ENCODE assay signal across 9 cellular contexts in the genomic region with DNA sequence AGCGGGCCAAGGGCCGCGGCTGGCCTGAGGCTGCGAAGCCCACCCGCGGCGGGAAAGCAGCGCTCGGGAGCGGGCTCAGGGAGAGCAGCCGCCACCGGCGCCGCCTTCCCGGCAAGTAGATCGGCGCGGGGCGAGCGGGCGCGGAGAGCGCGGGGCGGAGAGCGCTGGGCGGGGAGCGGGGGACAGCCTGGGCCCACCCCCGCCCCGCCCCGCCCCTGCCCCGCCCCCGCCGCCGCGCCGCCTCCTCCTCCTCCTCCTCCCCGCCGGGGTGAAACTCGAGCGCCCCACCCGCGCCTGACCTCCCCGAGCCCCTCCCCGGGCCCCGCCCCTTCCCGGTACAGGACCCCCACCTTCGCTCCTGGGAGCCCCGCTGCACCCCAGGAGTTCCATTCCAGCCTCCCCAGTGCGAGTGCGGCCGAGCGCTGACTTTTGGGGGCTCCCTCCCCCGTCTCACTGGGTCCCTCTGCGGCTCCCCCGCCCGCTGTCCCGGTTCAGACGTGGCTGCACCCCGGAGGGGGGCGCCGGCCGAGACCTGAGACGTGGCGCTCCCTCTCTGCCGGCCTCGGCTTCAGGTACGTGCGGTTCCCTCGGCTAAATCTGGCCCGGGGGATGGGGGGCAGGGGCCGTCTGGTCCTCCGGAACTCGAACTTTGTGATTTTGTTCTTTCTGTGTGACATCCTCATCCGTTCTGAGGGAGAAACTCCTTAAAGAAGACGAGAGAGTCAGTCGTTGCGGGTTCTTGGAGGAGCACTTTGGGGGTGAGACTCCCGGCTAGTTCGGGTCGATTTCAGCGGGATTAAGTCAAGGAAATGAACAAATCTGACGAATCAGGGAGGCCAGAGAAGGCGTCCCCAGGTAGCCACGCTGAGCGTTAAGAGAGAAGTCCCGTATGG. TPM values are rescaled to one million over a fixed set of nuclear protein-coding genes. Genes with fewer than 3 reads are reported as not detected.
DNase-seq lines count a peak whose midpoint lies in the region; ATAC-seq and TF ChIP-seq lines count a peak whose summit lies in the region.
"Had no signal": no experiment of that assay in that cellular context is flagged by ENCODE, and none has a peak within 500 bp of the region (broad histone marks: within the 10 kb centered on the region; RNA-seq: fewer than 3 reads in every experiment).

A gene with protein sequence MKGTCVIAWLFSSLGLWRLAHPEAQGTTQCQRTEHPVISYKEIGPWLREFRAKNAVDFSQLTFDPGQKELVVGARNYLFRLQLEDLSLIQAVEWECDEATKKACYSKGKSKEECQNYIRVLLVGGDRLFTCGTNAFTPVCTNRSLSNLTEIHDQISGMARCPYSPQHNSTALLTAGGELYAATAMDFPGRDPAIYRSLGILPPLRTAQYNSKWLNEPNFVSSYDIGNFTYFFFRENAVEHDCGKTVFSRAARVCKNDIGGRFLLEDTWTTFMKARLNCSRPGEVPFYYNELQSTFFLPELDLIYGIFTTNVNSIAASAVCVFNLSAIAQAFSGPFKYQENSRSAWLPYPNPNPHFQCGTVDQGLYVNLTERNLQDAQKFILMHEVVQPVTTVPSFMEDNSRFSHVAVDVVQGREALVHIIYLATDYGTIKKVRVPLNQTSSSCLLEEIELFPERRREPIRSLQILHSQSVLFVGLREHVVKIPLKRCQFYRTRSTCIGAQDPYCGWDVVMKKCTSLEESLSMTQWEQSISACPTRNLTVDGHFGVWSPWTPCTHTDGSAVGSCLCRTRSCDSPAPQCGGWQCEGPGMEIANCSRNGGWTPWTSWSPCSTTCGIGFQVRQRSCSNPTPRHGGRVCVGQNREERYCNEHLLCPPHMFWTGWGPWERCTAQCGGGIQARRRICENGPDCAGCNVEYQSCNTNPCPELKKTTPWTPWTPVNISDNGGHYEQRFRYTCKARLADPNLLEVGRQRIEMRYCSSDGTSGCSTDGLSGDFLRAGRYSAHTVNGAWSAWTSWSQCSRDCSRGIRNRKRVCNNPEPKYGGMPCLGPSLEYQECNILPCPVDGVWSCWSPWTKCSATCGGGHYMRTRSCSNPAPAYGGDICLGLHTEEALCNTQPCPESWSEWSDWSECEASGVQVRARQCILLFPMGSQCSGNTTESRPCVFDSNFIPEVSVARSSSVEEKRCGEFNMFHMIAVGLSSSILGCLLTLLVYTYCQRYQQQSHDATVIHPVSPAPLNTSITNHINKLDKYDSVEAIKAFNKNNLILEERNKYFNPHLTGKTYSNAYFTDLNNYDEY (minus strand): TSS at position 117 of the 893 bp plus-strand sequence. CDS start 166,129 bp downstream, outside the sequence.

- peaks cover 9% of the 10 kb centered on the region for H3K4me1 Mint-ChIP-seq in stimulated activated memory B cell treated with anti-CD40 and anti-IgM and Interleukin-4, amounts not matched to agents 10 μg/mL and 1 μg/mL and 100 μg/mL, for 72 hours

- DNase-seq in stimulated activated CD4-positive, alpha-beta T cell treated with anti-CD3 and anti-CD28 coated beads, Interleukin-4, amount 100 ng/mL, for 1 hour: peak; percentile 7
- no peak for DNase-seq in stimulated activated CD4-positive, alpha-beta T cell treated with anti-CD3 and anti-CD28 coated beads, Interleukin-1b, Interleukin-23, amount 100 ng/mL, for 48 hours
- peak; percentile 56 for DNase-seq in SK-N-DZ (ENCODE audit: low spot score)
- DNase-seq in coronary artery (ENCODE audit: low spot score): peak; percentile 83
- no peak for DNase-seq in SIG-M5 (lab: John Stamatoyannopoulos, UW)

- peak within 1 kb of the TSS; percentile 90 to 97 for H3K27ac ChIP-seq in coronary artery
- H3K27ac ChIP-seq in layer of hippocampus (ENCODE audit: low read depth, low read length): peak within 1 kb of the TSS; percentile 89

- no peaks in the 10 kb centered on the region for H3K36me3 Mint-ChIP-seq in stimulated activated memory B cell treated with anti-CD40 and anti-IgM and Interleukin-4, amounts not matched to agents 10 μg/mL and 1 μg/mL and 100 μg/mL, for 72 hours

- TF ChIP-seq CTCF in coronary artery (IDR thresholded peaks at IDR 0.05): no peak

- no peaks in the 10 kb centered on the region for H3K27me3 ChIP-seq in layer of hippocampus (ENCODE audit: control insufficient read depth, insufficient read depth, low read length)

- H3K27me3 Mint-ChIP-seq in stimulated activated memory B cell treated with anti-CD40 and anti-IgM and Interleukin-4, amounts not matched to agents 10 μg/mL and 1 μg/mL and 100 μg/mL, for 72 hours: peaks cover 40% of the 10 kb centered on the region

- H3K4me3 ChIP-seq in coronary artery: peak within 1 kb of the TSS; percentile 93

- no peak within 1 kb of the TSS for H3K4me3 Mint-ChIP-seq in stimulated activated memory B cell treated with anti-CD40 and anti-IgM and Interleukin-4, amounts not matched to agents 10 μg/mL and 1 μg/mL and 100 μg/mL, for 72 hours
- H3K4me3 Mint-ChIP-seq: dendritic cell treated with granulocyte-macrophage colony-stimulating factor and Interleukin-4, amounts not matched to agents 40 ng/mL and 50 ng/mL, for 4 days had no signal

- H3K27ac Mint-ChIP-seq in stimulated activated memory B cell treated with anti-CD40 and anti-IgM and Interleukin-4, amounts not matched to agents 10 μg/mL and 1 μg/mL and 100 μg/mL, for 72 hours: no peak within 1 kb of the TSS
- H3K27ac Mint-ChIP-seq: dendritic cell treated with granulocyte-macrophage colony-stimulating factor and Interleukin-4, amounts not matched to agents 40 ng/mL and 50 ng/mL, for 4 days had no signal

- peak; percentile 38 for ATAC-seq in stimulated activated memory B cell treated with anti-CD40 and anti-IgM and Interleukin-4, amounts not matched to agents 10 μg/mL and 1 μg/mL and 100 μg/mL, for 72 hours
- ATAC-seq in HG03025 (IDR thresholded peaks at IDR 0.05; ENCODE audit: low FRiP score, unreplicated experiment): no peak

- H3K9me3 Mint-ChIP-seq in stimulated activated memory B cell treated with anti-CD40 and anti-IgM and Interleukin-4, amounts not matched to agents 10 μg/mL and 1 μg/mL and 100 μg/mL, for 72 hours: peaks cover 3% of the 10 kb centered on the region
- H3K9me3 Mint-ChIP-seq: dendritic cell treated with granulocyte-macrophage colony-stimulating factor and Interleukin-4, amounts not matched to agents 40 ng/mL and 50 ng/mL, for 4 days had no signal

RNA-seq across cellular contexts. Expression of the gene that starts here (rescaled TPM):
- polyA plus RNA-seq in SK-N-DZ (2014; cell fraction: cytosol; rRNA removed): 8.1 TPM in 2 replicates
- 3.1 and 4.5 TPM in 2 replicates for polyA plus RNA-seq in SK-N-DZ (2014; cell fraction: nucleus; rRNA removed)

Comparison
In these comparisons a context has a peak if more than half of its experiments do, and no peak if none do; other contexts are left out.
1. DNase-seq: peak in stimulated activated CD4-positive, alpha-beta T cell treated with anti-CD3 and anti-CD28 coated beads, Interleukin-4, amount 100 ng/mL, for 1 hour (single experiment), SK-N-DZ (single experiment) and coronary artery (single experiment); none in stimulated activated CD4-positive, alpha-beta T cell treated with anti-CD3 and anti-CD28 coated beads, Interleukin-1b, Interleukin-23, amount 100 ng/mL, for 48 hours (single experiment) and SIG-M5 (single experiment).